8 cellular contexts compared by ENCODE assay signal in genomic region chr11:46554205-46555162, GRCh38. TPM values are rescaled to one million over a fixed set of nuclear protein-coding genes. Genes with fewer than 3 reads are reported as not detected.
DNase-seq lines count a peak whose midpoint lies in the region; ATAC-seq lines count a peak whose summit lies in the region.

No MANE protein-coding gene starts in this region.

- H3K27me3 Mint-ChIP-seq in naive B cell = no peaks in the 10 kb centered on the region

- no peaks in the 10 kb centered on the region for H3K9me3 ChIP-seq in endocrine pancreas (ENCODE audit: control insufficient read depth, low read length)

- H3K27ac Mint-ChIP-seq in naive B cell = peak overlapping the region in 5 of 6 donors; percentile 18 to 69 (median 35)

- peak overlapping the region; percentile 41 for H3K4me3 ChIP-seq in endocrine pancreas (ENCODE audit: control insufficient read depth, insufficient read depth, low read length)

- H3K9ac ChIP-seq in endocrine pancreas (ENCODE audit: control insufficient read depth, insufficient read depth, low read length) = no peak overlapping the region

- DNase-seq in GM03348 (ENCODE audit: low spot score) (peak; percentile 68), NOMO-1 treated with DMSO at 0.1 percent for 48 hours (lab: John Stamatoyannopoulos, UW; ENCODE audit: unreplicated experiment) (peak; percentile 76), naive B cell (no peak), NCI-H1092 treated with DMSO at 0.1 percent for 48 hours (lab: John Stamatoyannopoulos, UW) (no peak), occipital lobe (lab: John Stamatoyannopoulos, UW) (no peak), NCI-H128 (lab: John Stamatoyannopoulos, UW; ENCODE audit: unreplicated experiment) (no peak)
- no peak for DNase-seq in activated naive CD4-positive, alpha-beta T cell treated with Interleukin-2 at 50 U/mL for 16 hours

- H3K4me1 Mint-ChIP-seq in naive B cell = peaks cover 29 to 43% (median 39%) of the 10 kb centered on the region in 3 donors

- no peak overlapping the region for H3K4me3 Mint-ChIP-seq in naive B cell

- H3K27me3 ChIP-seq in endocrine pancreas (ENCODE audit: control insufficient read depth, insufficient read depth, low read length) = no peaks in the 10 kb centered on the region

- ATAC-seq in naive B cell (ENCODE audit: low read depth in 2 of 2) = no peak

- no peaks in the 10 kb centered on the region for H3K9me3 Mint-ChIP-seq in naive B cell

- no peaks in the 10 kb centered on the region for H3K36me3 ChIP-seq in endocrine pancreas (ENCODE audit: control insufficient read depth, insufficient read depth, low read length)

- no peaks in the 10 kb centered on the region for H3K36me3 Mint-ChIP-seq in naive B cell

- H3K4me1 ChIP-seq in endocrine pancreas (ENCODE audit: control insufficient read depth, insufficient read depth, low read length) = peaks cover 26% of the 10 kb centered on the region

RNA-seq across cellular contexts. Expression of gene AMBRA1, which starts 39.3 kb away (rescaled TPM):
- polyA plus RNA-seq in naive B cell (ENCODE audit: low read depth in 6 of 6) = 10 to 100 TPM in 1 of 6 donors, 1 to 10 TPM in 5; 6.6 to 11.3 (median 7.8) TPM
- 27.1 TPM for total RNA-seq in occipital lobe

Comparison
In these comparisons a context has a peak if more than half of its experiments do, and no peak if none do; other contexts are left out.
1. DNase-seq: peak in GM03348 (single experiment) and NOMO-1 treated with DMSO at 0.1 percent for 48 hours (single experiment); none in naive B cell (single experiment), NCI-H1092 treated with DMSO at 0.1 percent for 48 hours (single experiment), occipital lobe (single experiment), activated naive CD4-positive, alpha-beta T cell treated with Interleukin-2 at 50 U/mL for 16 hours (single experiment) and NCI-H128 (single experiment).